Comparison of ENCODE assay signal across 12 cellular contexts in genomic region chr12:53200458-53201169, GRCh38. TPM values are rescaled to one million over a fixed set of nuclear protein-coding genes. Genes with fewer than 3 reads are reported as not detected.
DNase-seq lines count a peak whose midpoint lies in the region; ATAC-seq and TF ChIP-seq lines count a peak whose summit lies in the region.
"Had no signal": no experiment of that assay in that cellular context is flagged by ENCODE, and none has a peak within 500 bp of the region (broad histone marks: within the 10 kb centered on the region; RNA-seq: fewer than 3 reads in every experiment).

No MANE protein-coding gene starts in this region.

- peaks cover 61% of the 10 kb centered on the region for H3K36me3 Mint-ChIP-seq in CD4-positive, alpha-beta T cell (ENCODE audit: low read depth)
- H3K36me3 Mint-ChIP-seq in activated naive CD8-positive, alpha-beta T cell = peaks cover 11% of the 10 kb centered on the region
- H3K36me3 Mint-ChIP-seq: mesothelial cell of epicardium had no signal

- H3K4me1 Mint-ChIP-seq in CD4-positive, alpha-beta T cell (ENCODE audit: low read depth) = peaks cover 81% of the 10 kb centered on the region
- peaks cover 69% of the 10 kb centered on the region for H3K4me1 Mint-ChIP-seq in activated naive CD8-positive, alpha-beta T cell (ENCODE audit: low read depth)

- no peaks in the 10 kb centered on the region for H3K9me3 Mint-ChIP-seq in CD4-positive, alpha-beta T cell
- no peaks in the 10 kb centered on the region for H3K9me3 Mint-ChIP-seq in activated naive CD8-positive, alpha-beta T cell (ENCODE audit: low read depth)
- H3K9me3 Mint-ChIP-seq: mesothelial cell of epicardium had no signal

- peak overlapping the region; percentile 88 for H3K27ac Mint-ChIP-seq in CD4-positive, alpha-beta T cell
- peak overlapping the region; percentile 92 for H3K27ac Mint-ChIP-seq in activated naive CD8-positive, alpha-beta T cell

- no peaks in the 10 kb centered on the region for H3K9me3 ChIP-seq in CD4-positive, alpha-beta T cell (ENCODE audit: control insufficient read depth, low read length)
- H3K9me3 ChIP-seq in MG63 (no peaks in the 10 kb centered on the region), uterus (no peaks in the 10 kb centered on the region)

- H3K4me3 ChIP-seq in MG63 (no peak overlapping the region), uterus (no peak overlapping the region)

- peak overlapping the region; percentile 63 for H3K27ac ChIP-seq in CD4-positive, alpha-beta T cell (ENCODE audit: low read depth, low read length)
- H3K27ac ChIP-seq in uterus = no peak overlapping the region
- H3K27ac ChIP-seq: brain microvascular endothelial cell had no signal

- intact Hi-C loops in CD4-positive, alpha-beta T cell (cut with DNase I, micrococcal nuclease) = no loop called here
- intact Hi-C loops in uterus (cut with DNase I; ENCODE audit: low total_unique reads) = no loop called here

- H3K36me3 ChIP-seq in MG63 (no peaks in the 10 kb centered on the region), uterus (no peaks in the 10 kb centered on the region)
- H3K36me3 ChIP-seq: brain microvascular endothelial cell had no signal

- peak; percentile 53 for ATAC-seq in CD4-positive, alpha-beta T cell (ENCODE audit: poor library complexity)
- peak; percentile 70 for ATAC-seq in GM19455 (IDR thresholded peaks at IDR 0.05; ENCODE audit: unreplicated experiment)
- ATAC-seq in HG03565 (IDR thresholded peaks at IDR 0.05; ENCODE audit: unreplicated experiment) = peak; percentile 42

- peak overlapping the region; percentile 86 for H3K4me3 Mint-ChIP-seq in CD4-positive, alpha-beta T cell
- H3K4me3 Mint-ChIP-seq in activated naive CD8-positive, alpha-beta T cell = peak overlapping the region; percentile 62
- H3K4me3 Mint-ChIP-seq: mesothelial cell of epicardium had no signal

- no peak for DNase-seq in CD4-positive, alpha-beta T cell
- DNase-seq in MG63 (no peak), uterus (no peak), NCI-H510A treated with DMSO at 0.1 percent for 48 hours (lab: John Stamatoyannopoulos, UW) (no peak)
- no peak for DNase-seq in effector CD4-positive, alpha-beta T cell
- DNase-seq: brain microvascular endothelial cell, GF-D8, NCI-H1694 had no signal

- POLR2A ChIA-PET in CD4-positive, alpha-beta T cell (lab: Charles Lee) = interaction anchor here (1.0 to 5.0 kb wide), 7 partner anchors 8 to 121 kb away, joined by 3 to 53 read pairs (median 5); partner anchors contain the start of genes CSAD, PFDN5, SPRYD3 and ZNF740

- CTCF ChIA-PET in CD4-positive, alpha-beta T cell (lab: Charles Lee) = interaction anchor here (0.9 to 4.5 kb wide), 4 partner anchors 12 to 145 kb away, joined by 3 to 32 read pairs (median 8); no protein-coding TSS in a partner anchor

- no peaks in the 10 kb centered on the region for H3K27me3 Mint-ChIP-seq in CD4-positive, alpha-beta T cell
- H3K27me3 Mint-ChIP-seq in activated naive CD8-positive, alpha-beta T cell = no peaks in the 10 kb centered on the region

- peaks cover 0 to 6% of the 10 kb centered on the region in 2 donors for H3K4me1 ChIP-seq in uterus

- no peaks in the 10 kb centered on the region for H3K27me3 ChIP-seq in CD4-positive, alpha-beta T cell (ENCODE audit: control insufficient read depth, insufficient read depth, low read length)
- no peaks in the 10 kb centered on the region for H3K27me3 ChIP-seq in MG63
- H3K27me3 ChIP-seq in uterus = no peaks in the 10 kb centered on the region
- H3K27me3 ChIP-seq: brain microvascular endothelial cell had no signal

- no peak for TF ChIP-seq CTCF in CD4-positive, alpha-beta T cell (IDR thresholded peaks at IDR 0.05)
- no peak for TF ChIP-seq CTCF in uterus (IDR thresholded peaks at IDR 0.05)

- no peak for TF ChIP-seq POLR2A in uterus (IDR thresholded peaks at IDR 0.05)

RNA-seq across cellular contexts. Expression of gene ITGB7, which starts 6.4 kb away (rescaled TPM):
- 100 to 1,000 TPM; 166 to 180 TPM for total RNA-seq in CD4-positive, alpha-beta T cell
- 1.6 TPM in 1 of 2 replicates, not detected in the other for total RNA-seq in MG63 (2014; rRNA removed; shearing (Covaris generic); ENCODE audit: low replicate concordance)
- 1 to 10 TPM in 3 of 4 donors, not detected in 1; 2.0 to 3.8 (median 2.4) TPM for total RNA-seq in uterus

RNA-seq across cellular contexts. Expression of gene CSAD, which starts 19.9 kb away (rescaled TPM):
- total RNA-seq in CD4-positive, alpha-beta T cell = 10 to 100 TPM; 56.7 to 57.3 TPM
- 1.2 and 7.1 TPM in 2 replicates for total RNA-seq in MG63 (2014; rRNA removed; shearing (Covaris generic); ENCODE audit: low replicate concordance)
- 10 to 100 TPM in 3 of 4 donors, 1 to 10 TPM in 1; 4.1 to 67.6 (median 42.6) TPM for total RNA-seq in uterus

RNA-seq across cellular contexts. Expression of gene ZNF740, which starts 20.1 kb away (rescaled TPM):
- total RNA-seq in CD4-positive, alpha-beta T cell = 10 to 100 TPM; 24.4 to 24.7 TPM
- total RNA-seq in MG63 (2014; rRNA removed; shearing (Covaris generic); ENCODE audit: low replicate concordance) = 14.7 and 22.2 TPM in 2 replicates
- 10 to 100 TPM in 2 of 4 donors, 1 to 10 TPM in 2; 7.7 to 55.5 (median 25.9) TPM for total RNA-seq in uterus

RNA-seq across cellular contexts. Expression of gene RARG, which starts 31.4 kb away (rescaled TPM):
- 10 to 100 TPM; 14.0 to 15.8 TPM for total RNA-seq in CD4-positive, alpha-beta T cell
- total RNA-seq in MG63 (2014; rRNA removed; shearing (Covaris generic); ENCODE audit: low replicate concordance) = 30.8 and 40.7 TPM in 2 replicates
- 10 to 100 TPM in 2 of 4 donors, 1 to 10 TPM in 2; 2.6 to 65.6 (median 28.9) TPM for total RNA-seq in uterus

Comparison
In these comparisons a context has a peak if more than half of its experiments do, and no peak if none do; other contexts are left out.
1. RNA of gene ITGB7, which starts 6.4 kb away (total RNA-seq): 166 to 180 TPM in CD4-positive, alpha-beta T cell; 2.0 to 3.8 TPM in uterus and 1.6 TPM in MG63; every median in the first group is over 10 times any median in the second.
2. Peak in every context shown above with its lines, with median percentiles within 50 percentile points of each other: ATAC-seq.